Comparison of ENCODE assay signal across 16 cellular contexts in genomic region chrX:25049347-25049746, GRCh38. TPM values are rescaled to one million over a fixed set of nuclear protein-coding genes. Genes with fewer than 3 reads are reported as not detected.
DNase-seq lines count a peak whose midpoint lies in the region; ATAC-seq and TF ChIP-seq lines count a peak whose summit lies in the region.
"Had no signal": no experiment of that assay in that cellular context is flagged by ENCODE, and none has a peak within 500 bp of the region (broad histone marks: within the 10 kb centered on the region; RNA-seq: fewer than 3 reads in every experiment).

No MANE protein-coding gene starts in this region.

- H3K9me3 ChIP-seq in HUES64 (ENCODE audit: insufficient read depth, low read depth, low read length) (no peaks in the 10 kb centered on the region), SK-N-MC (ENCODE audit: low read depth, low read length) (no peaks in the 10 kb centered on the region)

- 87% methylated on average over 3 of the region's 5 CpGs for WGBS in HUES64

- H3K4me3 ChIP-seq in HUES64 (ENCODE audit: low read length) (no peak overlapping the region), SK-N-MC (peak overlapping the region; percentile 44), fibroblast of pulmonary artery (replicated peaks; ENCODE audit: low read depth, low read length) (no peak overlapping the region)

- H3K27me3 ChIP-seq in HUES64 (ENCODE audit: insufficient read depth, low read length): no peaks in the 10 kb centered on the region

- intact Hi-C loops in posterior cingulate gyrus (cut with DNase I): no loop called here

- TF ChIP-seq CTCF in fibroblast of pulmonary artery (IDR thresholded peaks at IDR 0.05; ENCODE audit: low read length, missing control alignments): no peak

- H3K27ac ChIP-seq in HUES64 (ENCODE audit: low read depth, low read length) (peak overlapping the region; percentile 73; the same call in 1 of the 2 replicates), SK-N-MC (peak overlapping the region; percentile 85), caudate nucleus (ENCODE audit: low read depth, low read length) (no peak overlapping the region)

- peak; percentile 19 to 36 for DNase-seq in AML-193 (lab: John Stamatoyannopoulos, UW)
- peak; percentile 99 for DNase-seq in SK-N-MC (ENCODE audit: low read depth, low spot score)
- DNase-seq in fibroblast of pulmonary artery (ENCODE audit: low read depth): peak; percentile 41
- no peak for DNase-seq in caudate nucleus (lab: John Stamatoyannopoulos, UW)
- DNase-seq in stimulated activated CD4-positive, alpha-beta T cell treated with anti-CD3 and anti-CD28 coated beads, Interleukin-12 subunit alpha, Interleukin-12 subunit beta, amount 100 ng/mL, for 4 hours: no peak
- no peak for DNase-seq in posterior cingulate gyrus
- DNase-seq: activated CD4-positive, alpha-beta T cell treated with anti-CD3 and anti-CD28 coated beads for 1 hour; activated T-cell treated with anti-CD3 and anti-CD28 coated beads for 4 hours; HCEC 1CT; NCI-H2029; NCI-H82; stimulated activated CD4-positive, alpha-beta T cell treated with anti-CD3 and anti-CD28 coated beads, Interleukin-2, amount 100 ng/mL, for 24 hours had no signal

- H3K36me3 ChIP-seq in HUES64 (ENCODE audit: insufficient read depth, low read length) (no peaks in the 10 kb centered on the region), SK-N-MC (ENCODE audit: insufficient read depth, low read length) (no peaks in the 10 kb centered on the region)

- peaks cover 34% of the 10 kb centered on the region for H3K4me1 ChIP-seq in HUES64 (ENCODE audit: insufficient read depth, low read length)

- ATAC-seq in HG03045 (IDR thresholded peaks at IDR 0.05; ENCODE audit: unreplicated experiment): no peak

- H3K9ac ChIP-seq in HUES64 (ENCODE audit: low read depth, low read length) (no peak overlapping the region), SK-N-MC (ENCODE audit: insufficient read length) (peak overlapping the region; percentile 8)

RNA-seq across cellular contexts. Expression of gene ARX, which starts 33.6 kb away (rescaled TPM):
- polyA plus RNA-seq in HUES64 (2013, experiment 1 of 2): not detected
- polyA plus RNA-seq in HUES64 (2013, experiment 2 of 2): not detected
- polyA plus RNA-seq: keratinocyte, urinary bladder had no signal

Comparison
In these comparisons a context has a peak if more than half of its experiments do, and no peak if none do; other contexts are left out.
1. DNase-seq: peak in AML-193 (2 of 2), SK-N-MC (single experiment) and fibroblast of pulmonary artery (single experiment); none in caudate nucleus (0 of 61), stimulated activated CD4-positive, alpha-beta T cell treated with anti-CD3 and anti-CD28 coated beads, Interleukin-12 subunit alpha, Interleukin-12 subunit beta, amount 100 ng/mL, for 4 hours (single experiment) and posterior cingulate gyrus (0 of 10).